Comparison of ENCODE assay signal across 1 cellular context in genomic region chr19:31385744-31386143, GRCh38.
TF ChIP-seq lines count a peak whose summit lies in the region.

No MANE protein-coding gene starts in this region.

TF ChIP-seq in IMR-90, 13 proteins besides CTCF, POLR2A, EP300 and RAD21 (continued from another document):
- no peak for TF ChIP-seq USF2 (IDR thresholded peaks at IDR 0.05; ENCODE audit: low read depth, low read length)
- no peak for TF ChIP-seq RCOR1 (IDR thresholded peaks at IDR 0.05; ENCODE audit: insufficient replicate concordance, low read length)
- no peak for TF ChIP-seq BHLHE40 (IDR thresholded peaks at IDR 0.05; ENCODE audit: low read depth, low read length)
